ENCODE assay signal across 10 cellular contexts in the genomic region with DNA sequence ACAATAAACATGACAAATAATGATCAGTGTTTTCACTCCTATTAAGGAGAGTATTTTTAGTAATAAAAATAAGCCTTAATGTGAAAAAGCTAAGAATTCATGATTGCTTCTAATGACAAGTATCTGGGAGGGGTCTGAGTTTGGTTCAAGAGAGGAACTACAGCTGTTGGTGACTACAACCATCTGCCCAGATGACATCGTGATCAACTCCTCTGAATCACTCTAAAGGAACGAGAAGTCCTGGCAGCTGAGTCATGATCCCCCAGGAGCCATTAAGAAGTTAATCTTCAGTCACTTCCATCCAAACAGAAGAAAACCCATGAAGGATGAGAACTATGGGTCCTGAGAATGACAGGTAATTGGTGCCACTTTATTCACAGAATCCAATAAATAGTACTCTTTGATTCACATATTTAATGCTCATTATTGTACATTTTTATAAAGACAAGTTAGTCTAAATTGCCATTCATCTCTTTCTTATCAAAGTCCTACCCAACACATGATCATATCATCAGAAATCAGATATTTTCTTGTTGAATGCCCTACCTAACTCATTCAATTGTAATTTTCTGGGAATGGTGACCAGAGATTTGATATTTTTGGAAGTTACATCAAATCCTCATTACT. TPM values are rescaled to one million over a fixed set of nuclear protein-coding genes. Genes with fewer than 3 reads are reported as not detected.
DNase-seq lines count a peak whose midpoint lies in the region; ATAC-seq and TF ChIP-seq lines count a peak whose summit lies in the region.
"Had no signal": no experiment of that assay in that cellular context is flagged by ENCODE, and none has a peak within 500 bp of the region (broad histone marks: within the 10 kb centered on the region; RNA-seq: fewer than 3 reads in every experiment).

No MANE protein-coding gene starts in this region.

- H3K27ac Mint-ChIP-seq in T-helper 17 cell, result no peak overlapping the region
- H3K27ac Mint-ChIP-seq: natural killer cell had no signal

- H3K4me1 Mint-ChIP-seq in T-helper 17 cell, result no peaks in the 10 kb centered on the region
- H3K4me1 Mint-ChIP-seq: natural killer cell had no signal

- peak overlapping the region in 3 of 4 donors; percentile 7 to 43 (median 33) for H3K27ac ChIP-seq in Peyer's patch
- H3K27ac ChIP-seq in esophagus muscularis mucosa (replicated peaks in 1 of 4), result peak overlapping the region; percentile 42 to 62 (median 50)
- peak overlapping the region; percentile 67 for H3K27ac ChIP-seq in psoas muscle

- H3K4me1 ChIP-seq in Peyer's patch (peaks cover 0 to 19% (median 0%) of the 10 kb centered on the region in 4 donors), esophagus muscularis mucosa (peaks cover 0 to 8% (median 4%) of the 10 kb centered on the region in 4 donors), psoas muscle (peaks cover 53% of the 10 kb centered on the region)

- TF ChIP-seq EP300 in esophagus muscularis mucosa (IDR thresholded peaks at IDR 0.05), result no peak

- ATAC-seq in psoas muscle (peak; percentile 93 to 98 (median 97)), T-helper 17 cell (no peak), GM19463 (IDR thresholded peaks at IDR 0.05; ENCODE audit: unreplicated experiment) (no peak)

- peaks cover 3% of the 10 kb centered on the region for H3K27me3 Mint-ChIP-seq in T-helper 17 cell

- no peaks in the 10 kb centered on the region for H3K36me3 Mint-ChIP-seq in T-helper 17 cell (ENCODE audit: low read depth)
- H3K36me3 Mint-ChIP-seq: natural killer cell had no signal

- intact Hi-C loops in esophagus muscularis mucosa (cut with DNase I) (no loop called here), psoas muscle (cut with DNase I) (no loop called here)

- H3K4me3 ChIP-seq in Peyer's patch (no peak overlapping the region), esophagus muscularis mucosa (no peak overlapping the region), psoas muscle (peak overlapping the region; percentile 72)

- no peak for TF ChIP-seq CTCF in Peyer's patch (IDR thresholded peaks at IDR 0.05)
- TF ChIP-seq CTCF in esophagus muscularis mucosa (IDR thresholded peaks at IDR 0.05), result no peak
- TF ChIP-seq CTCF in psoas muscle (IDR thresholded peaks at IDR 0.05), result no peak

- no peak overlapping the region for H3K4me3 Mint-ChIP-seq in T-helper 17 cell
- H3K4me3 Mint-ChIP-seq: natural killer cell had no signal

- peak; percentile 94 for DNase-seq in Daoy (ENCODE audit: low read depth)
- peak in 1 of 3 donors; percentile 79 for DNase-seq in Peyer's patch
- DNase-seq in esophagus muscularis mucosa (ENCODE audit: extremely low spot score), result no peak
- peak; percentile 44 to 53 for DNase-seq in psoas muscle
- no peak for DNase-seq in T-helper 17 cell
- DNase-seq in NOMO-1 treated with DMSO at 0.1 percent for 48 hours (lab: John Stamatoyannopoulos, UW; ENCODE audit: unreplicated experiment), result no peak
- DNase-seq in NCI-H2107 (lab: John Stamatoyannopoulos, UW), result no peak
- DNase-seq: activated CD4-positive, alpha-beta T cell treated with anti-CD3 and anti-CD28 coated beads for 4 hours; natural killer cell had no signal

- no peaks in the 10 kb centered on the region for H3K36me3 ChIP-seq in Peyer's patch
- H3K36me3 ChIP-seq in esophagus muscularis mucosa, result no peaks in the 10 kb centered on the region
- peaks cover 2 to 3% of the 10 kb centered on the region in 2 donors for H3K36me3 ChIP-seq in psoas muscle (ENCODE audit: insufficient read depth in 1 of 2, low read depth in 1 of 2)

- TF ChIP-seq POLR2A in Peyer's patch (IDR thresholded peaks at IDR 0.05) (no peak), esophagus muscularis mucosa (IDR thresholded peaks at IDR 0.05; ENCODE audit: low read depth) (no peak)

- H3K9me3 ChIP-seq in Peyer's patch, result no peaks in the 10 kb centered on the region
- H3K9me3 ChIP-seq in esophagus muscularis mucosa, result no peaks in the 10 kb centered on the region
- H3K9me3 ChIP-seq in psoas muscle, result no peaks in the 10 kb centered on the region
- no peaks in the 10 kb centered on the region for H3K9me3 ChIP-seq in T-helper 17 cell (ENCODE audit: control insufficient read depth, low read length, poor library complexity, severe bottlenecking)

- 29% methylated on average over 2 of the region's 2 CpGs for WGBS in esophagus muscularis mucosa
- WGBS in psoas muscle, 3 donors, result 2 to 7% (median 4%) methylated on average over 2 of the region's 2 CpGs

- H3K27me3 ChIP-seq in Peyer's patch (no peaks in the 10 kb centered on the region), esophagus muscularis mucosa (no peaks in the 10 kb centered on the region), psoas muscle (ENCODE audit: insufficient read depth in 3 of 3, low read length in 2 of 3) (no peaks in the 10 kb centered on the region)

RNA-seq across cellular contexts. Expression of a gene that starts 6.8 kb away (rescaled TPM):
- total RNA-seq in Daoy (2014; rRNA removed; shearing (Covaris generic)), result 43.8 and 54.8 TPM in 2 replicates
- total RNA-seq in Peyer's patch (10 to 100 TPM; 69.9 to 91.4 (median 75.8) TPM), esophagus muscularis mucosa (10 to 100 TPM; 57.3 to 93.1 (median 68.2) TPM), psoas muscle (10 to 100 TPM; 24.1 to 84.6 (median 45.4) TPM), T-helper 17 cell (1 to 10 TPM in 1 of 2 donors, under 1 TPM in 1; 0.32 to 4.8 TPM)
- polyA plus RNA-seq in psoas muscle, result 10 to 100 TPM; 15.0 to 96.0 (median 15.5) TPM

Comparison
In these comparisons a context has a peak if more than half of its experiments do, and no peak if none do; other contexts are left out.
1. DNase-seq: peak in Daoy (single experiment) and psoas muscle (2 of 2); none in esophagus muscularis mucosa (single experiment), T-helper 17 cell (0 of 3), NOMO-1 treated with DMSO at 0.1 percent for 48 hours (single experiment) and NCI-H2107 (single experiment).
2. ATAC-seq: peak in psoas muscle (4 of 4); none in T-helper 17 cell (single experiment) and GM19463 (single experiment).
3. Peak in every context shown above with its lines, with median percentiles within 50 percentile points of each other: H3K27ac ChIP-seq.